Comparison of ENCODE assay signal across 8 cellular contexts in genomic region chrX:129953334-129953648, GRCh38. TPM values are rescaled to one million over a fixed set of nuclear protein-coding genes. Genes with fewer than 3 reads are reported as not detected.
A peak's percentile ranks its signal among the peaks of the same experiment; 100 is the strongest.
DNase-seq lines count a peak whose midpoint lies in the region; ATAC-seq and TF ChIP-seq lines count a peak whose summit lies in the region.

No MANE protein-coding gene starts in this region.

- POLR2A ChIA-PET in naive thymus-derived CD4-positive, alpha-beta T cell (lab: Charles Lee) = interaction anchor here (1.1 to 2.4 kb wide), 3 partner anchors 8 to 23 kb away, joined by 3 to 10 read pairs (median 3); no protein-coding TSS in a partner anchor

- H4K20me1 ChIP-seq in H9 (ENCODE audit: control insufficient read depth, insufficient read depth, insufficient read length) = no peaks in the 10 kb centered on the region

- H3K27ac ChIP-seq in ACC112 (ENCODE audit: low read depth, low read length) = no peak overlapping the region
- no peak overlapping the region for H3K27ac ChIP-seq in H9 (ENCODE audit: insufficient read length, low read depth, low read length)
- no peak overlapping the region for H3K27ac ChIP-seq in brain microvascular endothelial cell
- H3K27ac ChIP-seq in naive thymus-derived CD4-positive, alpha-beta T cell (ENCODE audit: low read depth, low read length) = peak overlapping the region; percentile 45

- no peak overlapping the region for H2BK15ac ChIP-seq in H9 (ENCODE audit: low read depth, low read length)

- H4K5ac ChIP-seq in H9 (ENCODE audit: insufficient read length, low read depth, low read length) = no peak overlapping the region

- H3K79me2 ChIP-seq in ACC112 (ENCODE audit: control insufficient read depth, insufficient read depth, low read length, unreplicated experiment) = no peaks in the 10 kb centered on the region
- H3K79me2 ChIP-seq in H9 (ENCODE audit: insufficient read depth, low read length) = no peaks in the 10 kb centered on the region

- ATAC-seq in naive thymus-derived CD4-positive, alpha-beta T cell = no peak

- H3K36me3 ChIP-seq in ACC112 (ENCODE audit: insufficient read depth, low read length) (no peaks in the 10 kb centered on the region), brain microvascular endothelial cell (replicated peaks) (no peaks in the 10 kb centered on the region), MG63 (no peaks in the 10 kb centered on the region)
- no peaks in the 10 kb centered on the region for H3K36me3 ChIP-seq in naive thymus-derived CD4-positive, alpha-beta T cell (ENCODE audit: control insufficient read depth in 2 of 3, insufficient read depth in 3 of 3, low read length in 3 of 3)

- peaks cover 85% of the 10 kb centered on the region for H3K27me3 Mint-ChIP-seq in H9 (ENCODE audit: low read depth)
- H3K27me3 Mint-ChIP-seq in naive thymus-derived CD4-positive, alpha-beta T cell = peaks cover 0 to 12% (median 0%) of the 10 kb centered on the region in 5 donors

- TF ChIP-seq CTCF in H9 (conservative IDR thresholded peaks at IDR 0.05) (no peak), brain microvascular endothelial cell (IDR thresholded peaks at IDR 0.05; ENCODE audit: low read depth, low read length, missing control alignments) (no peak)

- no peak overlapping the region for H3K27ac Mint-ChIP-seq in H9
- H3K27ac Mint-ChIP-seq in naive thymus-derived CD4-positive, alpha-beta T cell = peak overlapping the region in 6 of 9 donors; percentile 45 to 98 (median 74)

- H3K18ac ChIP-seq in H9 (ENCODE audit: insufficient read length, low read depth, low read length) = no peak overlapping the region

- no peak overlapping the region for H2BK120ac ChIP-seq in H9 (ENCODE audit: low read depth, low read length, poor library complexity, severe bottlenecking)

- H4K91ac ChIP-seq in H9 (ENCODE audit: insufficient read length, low read depth, low read length) = no peak overlapping the region

- peak overlapping the region; percentile 49 for H3K4me2 ChIP-seq in H9 (ENCODE audit: insufficient read depth, insufficient read length, low read length)

- H3K9me3 ChIP-seq in H9 (ENCODE audit: control insufficient read depth, low read depth, low read length) (peaks cover 8% of the 10 kb centered on the region), MG63 (no peaks in the 10 kb centered on the region)
- no peaks in the 10 kb centered on the region for H3K9me3 ChIP-seq in naive thymus-derived CD4-positive, alpha-beta T cell (ENCODE audit: control insufficient read depth in 2 of 3, low read length in 3 of 3)

- H2BK12ac ChIP-seq in H9 (ENCODE audit: insufficient read length, low read depth, low read length) = no peak overlapping the region

- CTCF ChIA-PET in naive thymus-derived CD4-positive, alpha-beta T cell (lab: Charles Lee) = no interaction called here

- H4K8ac ChIP-seq in H9 (replicated peaks; ENCODE audit: insufficient read length, low read depth, low read length) = no peak overlapping the region

- H3K79me1 ChIP-seq in H9 (ENCODE audit: insufficient read depth, low read depth, low read length, poor library complexity, severe bottlenecking) = no peaks in the 10 kb centered on the region

- H3T11ph ChIP-seq in H9 (ENCODE audit: low read length) = no peak overlapping the region

- H3K4me3 Mint-ChIP-seq in H9 = peak overlapping the region; percentile 69 to 87
- peak overlapping the region; percentile 56 to 95 (median 70) for H3K4me3 Mint-ChIP-seq in naive thymus-derived CD4-positive, alpha-beta T cell

- peaks cover 15% of the 10 kb centered on the region for H3K23me2 ChIP-seq in H9 (ENCODE audit: insufficient read length, low read depth, low read length, poor library complexity, severe bottlenecking)

- no CpG with 5 or more reads among the region's 18 CpGs for WGBS in H9 (ENCODE audit: extremely low coverage, insufficient read length, low lambda C conversion rate)

- no peak overlapping the region for H3K9ac ChIP-seq in H9 (ENCODE audit: extremely low read depth, insufficient read length, low read length)

- peaks cover 0 to 4% (median 0%) of the 10 kb centered on the region in 3 experiments; a peak in 3 of 7 replicates for H3K36me3 Mint-ChIP-seq in H9 (ENCODE audit: insufficient read depth in 1 of 3, low read depth in 3 of 3)
- peaks cover 0 to 5% (median 0%) of the 10 kb centered on the region in 5 donors for H3K36me3 Mint-ChIP-seq in naive thymus-derived CD4-positive, alpha-beta T cell

- H3K27me3 ChIP-seq in ACC112 (ENCODE audit: insufficient read depth, low read length) (no peaks in the 10 kb centered on the region), H9 (ENCODE audit: insufficient read depth, low read length) (peaks cover 44% of the 10 kb centered on the region; the same call in 1 of the 2 replicates), brain microvascular endothelial cell (replicated peaks) (no peaks in the 10 kb centered on the region), MG63 (no peaks in the 10 kb centered on the region)
- H3K27me3 ChIP-seq in naive thymus-derived CD4-positive, alpha-beta T cell (ENCODE audit: control insufficient read depth in 2 of 2, insufficient read depth in 2 of 2, low read length in 2 of 2) = no peaks in the 10 kb centered on the region

- H3K4ac ChIP-seq in H9 (ENCODE audit: low read depth, low read length) = no peak overlapping the region

- peaks cover 18 to 30% of the 10 kb centered on the region in 2 experiments for H3K4me1 Mint-ChIP-seq in H9
- H3K4me1 Mint-ChIP-seq in naive thymus-derived CD4-positive, alpha-beta T cell = peaks cover 5 to 24% (median 11%) of the 10 kb centered on the region in 7 donors

- H3K56ac ChIP-seq in H9 (ENCODE audit: insufficient read length, low read depth, low read length) = no peak overlapping the region

- peaks cover 0 to 67% of the 10 kb centered on the region in 2 experiments; a peak in 3 of 5 replicates for H3K9me3 Mint-ChIP-seq in H9
- H3K9me3 Mint-ChIP-seq in naive thymus-derived CD4-positive, alpha-beta T cell = peaks cover 0 to 7% (median 0%) of the 10 kb centered on the region in 11 donors

- H2AK5ac ChIP-seq in H9 (ENCODE audit: insufficient read length, low read length) = no peak overlapping the region

- H2BK5ac ChIP-seq in H9 (ENCODE audit: insufficient read length, low read length) = no peak overlapping the region

- H3K14ac ChIP-seq in H9 (ENCODE audit: insufficient read depth, low read length) = no peak overlapping the region

- no peak for DNase-seq in H9
- no peak for DNase-seq in brain microvascular endothelial cell
- no peak for DNase-seq in naive thymus-derived CD4-positive, alpha-beta T cell
- no peak for DNase-seq in AML-193 (lab: John Stamatoyannopoulos, UW)
- no peak for DNase-seq in MG63
- no peak for DNase-seq in NCI-H2227 (lab: John Stamatoyannopoulos, UW; ENCODE audit: unreplicated experiment)
- DNase-seq in NCI-H146 treated with DMSO at 0.1 percent for 48 hours (lab: John Stamatoyannopoulos, UW; ENCODE audit: unreplicated experiment) = no peak

- H2AFZ ChIP-seq in ACC112 (ENCODE audit: low read length, unreplicated experiment) = no peak overlapping the region
- no peak overlapping the region for H2AFZ ChIP-seq in H9 (ENCODE audit: low read length)

- in situ Hi-C loops in brain microvascular endothelial cell (cut with HindIII; ENCODE audit: low pct_ligation_motif_present, low sequenced_read_pairs) = no loop called here

- H3K23ac ChIP-seq in H9 (ENCODE audit: insufficient read length, low read depth, low read length) = no peak overlapping the region

- H3K4me1 ChIP-seq in ACC112 (ENCODE audit: control insufficient read depth, insufficient read depth, low read length, unreplicated experiment) (no peaks in the 10 kb centered on the region), H9 (ENCODE audit: insufficient read depth, low read length) (no peaks in the 10 kb centered on the region)
- H3K4me1 ChIP-seq in naive thymus-derived CD4-positive, alpha-beta T cell (ENCODE audit: control insufficient read depth in 2 of 2, insufficient read depth in 2 of 2, low read length in 2 of 2) = no peaks in the 10 kb centered on the region

- H2BK20ac ChIP-seq in H9 (ENCODE audit: low read depth, low read length, poor library complexity, severe bottlenecking) = no peak overlapping the region

- intact Hi-C loops in naive thymus-derived CD4-positive, alpha-beta T cell (cut with micrococcal nuclease) = loop anchor here (2.0 kb wide), 2 partner anchors 20 to 72 kb away; no protein-coding TSS in a partner anchor

- H3K4me3 ChIP-seq in ACC112 (ENCODE audit: low read depth, low read length) = peak overlapping the region; percentile 74
- peak overlapping the region; percentile 45 for H3K4me3 ChIP-seq in brain microvascular endothelial cell (ENCODE audit: low read depth, low read length)
- peak overlapping the region; percentile 57 for H3K4me3 ChIP-seq in naive thymus-derived CD4-positive, alpha-beta T cell (ENCODE audit: low read length)
- H3K4me3 ChIP-seq in MG63 = no peak overlapping the region

RNA-seq across cellular contexts. Expression of gene BCORL1, which starts 29.1 kb away (rescaled TPM):
- 6.1 TPM in 2 replicates for total RNA-seq in H9 (2021)
- 1 to 10 TPM; 5.8 to 8.9 (median 8.2) TPM for total RNA-seq in naive thymus-derived CD4-positive, alpha-beta T cell
- 1 to 10 TPM in 1 of 2 donors, under 1 TPM in 1; 0.64 to 2.5 TPM for polyA plus RNA-seq in naive thymus-derived CD4-positive, alpha-beta T cell
- 0.13 and 0.39 TPM in 2 replicates for total RNA-seq in MG63 (2014; rRNA removed; shearing (Covaris generic); ENCODE audit: low replicate concordance)

RNA-seq across cellular contexts. Expression of gene UTP14A, which starts 47.3 kb away (rescaled TPM):
- 37.0 and 39.0 TPM in 2 replicates for total RNA-seq in H9 (2021)
- 10 to 100 TPM; 11.3 to 28.6 (median 22.4) TPM for total RNA-seq in naive thymus-derived CD4-positive, alpha-beta T cell
- 10 to 100 TPM; 11.0 to 16.5 TPM for polyA plus RNA-seq in naive thymus-derived CD4-positive, alpha-beta T cell
- 15.0 and 15.3 TPM in 2 replicates for total RNA-seq in MG63 (2014; rRNA removed; shearing (Covaris generic); ENCODE audit: low replicate concordance)

Comparison
In these comparisons a context has a peak if more than half of its experiments do, and no peak if none do; other contexts are left out.
1. H3K27ac Mint-ChIP-seq: peak in naive thymus-derived CD4-positive, alpha-beta T cell (6 of 9); none in H9 (0 of 3).